In genomic region chr4:174358410-174358809, GRCh38 we compare ENCODE assay signal across 16 cellular contexts.
DNase-seq lines count a peak whose midpoint lies in the region; ATAC-seq and TF ChIP-seq lines count a peak whose summit lies in the region.
"Had no signal": no experiment of that assay in that cellular context is flagged by ENCODE, and none has a peak within 500 bp of the region (broad histone marks: within the 10 kb centered on the region; RNA-seq: fewer than 3 reads in every experiment).

No MANE protein-coding gene starts in this region.

- no peaks in the 10 kb centered on the region for H3F3A ChIP-seq in GM23338 (replicated peaks; ENCODE audit: low read depth)

- H3K27ac Mint-ChIP-seq in T-helper 1 cell treated with Interleukin-12 subunit alpha and Interleukin-12 subunit beta and Interleukin-4 antibody, amounts not matched to agents 30 μg/mL and 1 μg/mL, for 36 hours, result peak overlapping the region; percentile 84
- peak overlapping the region; percentile 50 for H3K27ac Mint-ChIP-seq in activated T-helper 17 cell treated with anti-CD3 and anti-CD28 coated beads, Interleukin-2, amount 50 U/mL, for 72 hours
- no peak overlapping the region for H3K27ac Mint-ChIP-seq in GM23338
- H3K27ac Mint-ChIP-seq: T-helper 17 cell had no signal

- H4K20me1 ChIP-seq in GM23338 (replicated peaks; ENCODE audit: insufficient read depth), result no peaks in the 10 kb centered on the region

- no peaks in the 10 kb centered on the region for H3K9me3 Mint-ChIP-seq in T-helper 1 cell treated with Interleukin-12 subunit alpha and Interleukin-12 subunit beta and Interleukin-4 antibody, amounts not matched to agents 30 μg/mL and 1 μg/mL, for 36 hours
- no peaks in the 10 kb centered on the region for H3K9me3 Mint-ChIP-seq in activated T-helper 17 cell treated with anti-CD3 and anti-CD28 coated beads, Interleukin-2, amount 50 U/mL, for 72 hours
- H3K9me3 Mint-ChIP-seq in GM23338, result no peaks in the 10 kb centered on the region; the same call in 2 of the 3 replicates

- ATAC-seq in GM21526 (IDR thresholded peaks at IDR 0.05; ENCODE audit: low FRiP score, unreplicated experiment) (peak; percentile 50), HG03066 (IDR thresholded peaks at IDR 0.05; ENCODE audit: low read depth, unreplicated experiment) (peak; percentile 45), GM23338 (no peak)
- peak; percentile 53 for ATAC-seq in activated T-helper 17 cell treated with anti-CD3 and anti-CD28 coated beads, Interleukin-2, amount 50 U/mL, for 72 hours (replicated peaks)
- ATAC-seq: gastroesophageal sphincter, left lobe of liver, pancreas had no signal

- H3K36me3 Mint-ChIP-seq in T-helper 1 cell treated with Interleukin-12 subunit alpha and Interleukin-12 subunit beta and Interleukin-4 antibody, amounts not matched to agents 30 μg/mL and 1 μg/mL, for 36 hours (ENCODE audit: low read depth), result no peaks in the 10 kb centered on the region
- no peaks in the 10 kb centered on the region for H3K36me3 Mint-ChIP-seq in activated T-helper 17 cell treated with anti-CD3 and anti-CD28 coated beads, Interleukin-2, amount 50 U/mL, for 72 hours (ENCODE audit: low read depth)
- H3K36me3 Mint-ChIP-seq in GM23338 (ENCODE audit: low read depth), result no peaks in the 10 kb centered on the region

- H3K27me3 Mint-ChIP-seq in T-helper 1 cell treated with Interleukin-12 subunit alpha and Interleukin-12 subunit beta and Interleukin-4 antibody, amounts not matched to agents 30 μg/mL and 1 μg/mL, for 36 hours (ENCODE audit: low read depth), result peaks cover 27% of the 10 kb centered on the region
- peaks cover 19% of the 10 kb centered on the region for H3K27me3 Mint-ChIP-seq in activated T-helper 17 cell treated with anti-CD3 and anti-CD28 coated beads, Interleukin-2, amount 50 U/mL, for 72 hours
- H3K27me3 Mint-ChIP-seq in GM23338 (ENCODE audit: insufficient read depth, low read depth, poor library complexity), result peaks cover 1% of the 10 kb centered on the region

- DNase-seq in T-helper 1 cell (no peak), GM03348 (ENCODE audit: low spot score) (no peak), GM23338 (ENCODE audit: low spot score) (no peak), NCI-H146 (lab: John Stamatoyannopoulos, UW) (no peak)
- DNase-seq: DMS153, NCI-H526, pancreas, T-helper 17 cell, thyroid gland had no signal

- no peaks in the 10 kb centered on the region for H3K27me3 ChIP-seq in GM23338 (ENCODE audit: insufficient read depth)
- H3K27me3 ChIP-seq: gastroesophageal sphincter, pancreas, thyroid gland had no signal

- no peak overlapping the region for H3K27ac ChIP-seq in GM23338 (ENCODE audit: low read depth)
- H3K27ac ChIP-seq: 22Rv1, gastroesophageal sphincter, pancreas, thyroid gland had no signal

- H3K4me3 ChIP-seq in GM23338, result no peak overlapping the region
- H3K4me3 ChIP-seq: gastroesophageal sphincter, pancreas, thyroid gland had no signal

- H3K36me3 ChIP-seq in GM23338 (ENCODE audit: insufficient read depth), result no peaks in the 10 kb centered on the region
- H3K36me3 ChIP-seq: gastroesophageal sphincter, pancreas, thyroid gland had no signal

- peak overlapping the region; percentile 29 for H3K4me3 Mint-ChIP-seq in T-helper 1 cell treated with Interleukin-12 subunit alpha and Interleukin-12 subunit beta and Interleukin-4 antibody, amounts not matched to agents 30 μg/mL and 1 μg/mL, for 36 hours
- H3K4me3 Mint-ChIP-seq in activated T-helper 17 cell treated with anti-CD3 and anti-CD28 coated beads, Interleukin-2, amount 50 U/mL, for 72 hours, result peak overlapping the region; percentile 6
- no peak overlapping the region for H3K4me3 Mint-ChIP-seq in GM23338
- H3K4me3 Mint-ChIP-seq: T-helper 17 cell had no signal

- no peak overlapping the region for H2AFZ ChIP-seq in GM23338

- H3K4me2 ChIP-seq in GM23338, result no peak overlapping the region

- peaks cover 19% of the 10 kb centered on the region for H3K4me1 Mint-ChIP-seq in T-helper 1 cell treated with Interleukin-12 subunit alpha and Interleukin-12 subunit beta and Interleukin-4 antibody, amounts not matched to agents 30 μg/mL and 1 μg/mL, for 36 hours (ENCODE audit: low read depth)
- H3K4me1 Mint-ChIP-seq in activated T-helper 17 cell treated with anti-CD3 and anti-CD28 coated beads, Interleukin-2, amount 50 U/mL, for 72 hours, result peaks cover 7% of the 10 kb centered on the region
- H3K4me1 Mint-ChIP-seq in GM23338, result no peaks in the 10 kb centered on the region

- no peak for TF ChIP-seq CTCF in GM23338 (conservative IDR thresholded peaks at IDR 0.05; ENCODE audit: low read depth in 2 of 2)

- no peaks in the 10 kb centered on the region for H3K9me2 ChIP-seq in GM23338 (ENCODE audit: insufficient read depth)

- no peaks in the 10 kb centered on the region for H3K4me1 ChIP-seq in GM23338 (ENCODE audit: insufficient read depth)
- H3K4me1 ChIP-seq: gastroesophageal sphincter, pancreas, thyroid gland had no signal

- H3K79me2 ChIP-seq in GM23338 (replicated peaks; ENCODE audit: insufficient read depth), result no peaks in the 10 kb centered on the region

TF ChIP-seq in GM23338, 12 proteins besides CTCF, POLR2A, EP300 and RAD21 (continues in another document):
- no peak for TF ChIP-seq CREB1 (CRISPR knock-in tag; IDR thresholded peaks at IDR 0.05; ENCODE audit: low read depth)
- TF ChIP-seq EZH2phosphoT487 (IDR thresholded peaks at IDR 0.05; ENCODE audit: unreplicated experiment), result no peak
- no peak for TF ChIP-seq REST (IDR thresholded peaks at IDR 0.05; ENCODE audit: unreplicated experiment)
- no peak for TF ChIP-seq EZH2 (IDR thresholded peaks at IDR 0.05; ENCODE audit: low read depth, unreplicated experiment)
- TF ChIP-seq ETS1 (IDR thresholded peaks at IDR 0.05), result no peak
